ENCODE assay signal across 2 cellular contexts in the genomic region with DNA sequence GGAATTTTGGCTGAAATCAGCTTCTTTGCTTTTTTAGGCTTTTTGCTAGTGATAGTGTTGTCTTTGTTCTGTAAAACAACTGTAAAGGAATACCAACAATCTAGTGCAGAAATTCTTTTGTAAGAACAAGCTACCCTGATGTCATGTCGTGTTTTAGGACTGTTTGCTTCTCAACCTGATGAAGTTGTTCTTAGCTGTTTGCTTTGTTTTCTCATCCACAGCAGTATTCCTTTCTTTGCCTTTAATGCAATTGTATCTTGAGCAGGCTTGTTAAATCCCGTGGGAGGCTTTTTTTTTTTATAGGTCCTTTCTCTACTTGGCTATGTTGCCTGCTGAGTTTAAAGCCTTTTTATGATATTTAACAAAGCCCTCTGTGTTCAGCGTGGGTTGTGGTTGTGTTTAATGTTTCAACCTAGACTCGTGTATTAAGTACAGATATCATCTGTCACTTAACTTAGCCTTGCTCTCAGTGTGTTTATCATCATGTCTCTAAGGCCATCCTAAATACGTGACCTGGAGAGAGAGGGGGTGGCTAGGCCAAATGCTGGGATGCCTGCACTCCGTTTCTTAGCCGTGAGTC.
TF ChIP-seq lines count a peak whose summit lies in the region.

No MANE protein-coding gene starts in this region.

TF ChIP-seq in HEK293, 187 proteins besides CTCF, POLR2A, EP300 and RAD21 (continues in another document):
- TF ChIP-seq ZNF341 (tag by site-specific recombination; IDR thresholded peaks at IDR 0.05; ENCODE audit: low read depth) (0 out of 2 replicates have a peak, but pooled peaks have one; percentile 10), SP3 (tag by site-specific recombination; IDR thresholded peaks at IDR 0.05) (no peak), ZNF292 (tag by site-specific recombination; IDR thresholded peaks at IDR 0.05; ENCODE audit: borderline replicate concordance, low read depth) (no peak), ZBTB8A (tag by site-specific recombination; IDR thresholded peaks at IDR 0.05) (peak; percentile 40; the same call in 1 of the 2 replicates), ZNF10 (tag by site-specific recombination; IDR thresholded peaks at IDR 0.05) (no peak), FEZF1 (tag by site-specific recombination; IDR thresholded peaks at IDR 0.05) (peak; percentile 73), ZNF423 (tag by site-specific recombination; IDR thresholded peaks at IDR 0.05) (peak; percentile 76; the same call in 1 of the 2 replicates), ZNF621 (tag by site-specific recombination; IDR thresholded peaks at IDR 0.05) (no peak), ZSCAN23 (tag by site-specific recombination; IDR thresholded peaks at IDR 0.05) (no peak), ZNF37A (tag by site-specific recombination; IDR thresholded peaks at IDR 0.05) (no peak), GLI4 (tag by site-specific recombination; IDR thresholded peaks at IDR 0.05) (no peak), RBAK (tag by site-specific recombination; IDR thresholded peaks at IDR 0.05) (no peak), ZBTB7A (tag by site-specific recombination; IDR thresholded peaks at IDR 0.05; ENCODE audit: low read depth) (no peak), ZNF2 (tag by site-specific recombination; IDR thresholded peaks at IDR 0.05) (no peak), GLIS1 (tag by site-specific recombination; IDR thresholded peaks at IDR 0.05) (no peak), KLF1 (tag by site-specific recombination; IDR thresholded peaks at IDR 0.05) (no peak), KLF7 (tag by site-specific recombination; IDR thresholded peaks at IDR 0.05; ENCODE audit: borderline replicate concordance) (no peak), ZFHX2 (tag by site-specific recombination; conservative IDR thresholded peaks at IDR 0.05) (peak; percentile 92), ZNF433 (tag by site-specific recombination; IDR thresholded peaks at IDR 0.05; ENCODE audit: low read depth) (no peak)
- TF ChIP-seq, protein P1, sequence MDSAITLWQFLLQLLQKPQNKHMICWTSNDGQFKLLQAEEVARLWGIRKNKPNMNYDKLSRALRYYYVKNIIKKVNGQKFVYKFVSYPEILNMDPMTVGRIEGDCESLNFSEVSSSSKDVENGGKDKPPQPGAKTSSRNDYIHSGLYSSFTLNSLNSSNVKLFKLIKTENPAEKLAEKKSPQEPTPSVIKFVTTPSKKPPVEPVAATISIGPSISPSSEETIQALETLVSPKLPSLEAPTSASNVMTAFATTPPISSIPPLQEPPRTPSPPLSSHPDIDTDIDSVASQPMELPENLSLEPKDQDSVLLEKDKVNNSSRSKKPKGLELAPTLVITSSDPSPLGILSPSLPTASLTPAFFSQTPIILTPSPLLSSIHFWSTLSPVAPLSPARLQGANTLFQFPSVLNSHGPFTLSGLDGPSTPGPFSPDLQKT (IDR thresholded peaks at IDR 0.05; ENCODE audit: borderline replicate concordance, low read depth, low read length), result no peak
- TF ChIP-seq, protein P2, sequence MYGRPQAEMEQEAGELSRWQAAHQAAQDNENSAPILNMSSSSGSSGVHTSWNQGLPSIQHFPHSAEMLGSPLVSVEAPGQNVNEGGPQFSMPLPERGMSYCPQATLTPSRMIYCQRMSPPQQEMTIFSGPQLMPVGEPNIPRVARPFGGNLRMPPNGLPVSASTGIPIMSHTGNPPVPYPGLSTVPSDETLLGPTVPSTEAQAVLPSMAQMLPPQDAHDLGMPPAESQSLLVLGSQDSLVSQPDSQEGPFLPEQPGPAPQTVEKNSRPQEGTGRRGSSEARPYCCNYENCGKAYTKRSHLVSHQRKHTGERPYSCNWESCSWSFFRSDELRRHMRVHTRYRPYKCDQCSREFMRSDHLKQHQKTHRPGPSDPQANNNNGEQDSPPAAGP (tag by site-specific recombination; IDR thresholded peaks at IDR 0.05), result no peak
- TF ChIP-seq, protein P3, sequence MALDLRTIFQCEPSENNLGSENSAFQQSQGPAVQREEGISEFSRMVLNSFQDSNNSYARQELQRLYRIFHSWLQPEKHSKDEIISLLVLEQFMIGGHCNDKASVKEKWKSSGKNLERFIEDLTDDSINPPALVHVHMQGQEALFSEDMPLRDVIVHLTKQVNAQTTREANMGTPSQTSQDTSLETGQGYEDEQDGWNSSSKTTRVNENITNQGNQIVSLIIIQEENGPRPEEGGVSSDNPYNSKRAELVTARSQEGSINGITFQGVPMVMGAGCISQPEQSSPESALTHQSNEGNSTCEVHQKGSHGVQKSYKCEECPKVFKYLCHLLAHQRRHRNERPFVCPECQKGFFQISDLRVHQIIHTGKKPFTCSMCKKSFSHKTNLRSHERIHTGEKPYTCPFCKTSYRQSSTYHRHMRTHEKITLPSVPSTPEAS (tag by site-specific recombination; IDR thresholded peaks at IDR 0.05), result no peak
- TF ChIP-seq, protein P4, sequence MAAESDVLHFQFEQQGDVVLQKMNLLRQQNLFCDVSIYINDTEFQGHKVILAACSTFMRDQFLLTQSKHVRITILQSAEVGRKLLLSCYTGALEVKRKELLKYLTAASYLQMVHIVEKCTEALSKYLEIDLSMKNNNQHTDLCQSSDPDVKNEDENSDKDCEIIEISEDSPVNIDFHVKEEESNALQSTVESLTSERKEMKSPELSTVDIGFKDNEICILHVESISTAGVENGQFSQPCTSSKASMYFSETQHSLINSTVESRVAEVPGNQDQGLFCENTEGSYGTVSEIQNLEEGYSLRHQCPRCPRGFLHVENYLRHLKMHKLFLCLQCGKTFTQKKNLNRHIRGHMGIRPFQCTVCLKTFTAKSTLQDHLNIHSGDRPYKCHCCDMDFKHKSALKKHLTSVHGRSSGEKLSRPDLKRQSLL (tag by site-specific recombination; IDR thresholded peaks at IDR 0.05), result no peak
- TF ChIP-seq, protein P5, sequence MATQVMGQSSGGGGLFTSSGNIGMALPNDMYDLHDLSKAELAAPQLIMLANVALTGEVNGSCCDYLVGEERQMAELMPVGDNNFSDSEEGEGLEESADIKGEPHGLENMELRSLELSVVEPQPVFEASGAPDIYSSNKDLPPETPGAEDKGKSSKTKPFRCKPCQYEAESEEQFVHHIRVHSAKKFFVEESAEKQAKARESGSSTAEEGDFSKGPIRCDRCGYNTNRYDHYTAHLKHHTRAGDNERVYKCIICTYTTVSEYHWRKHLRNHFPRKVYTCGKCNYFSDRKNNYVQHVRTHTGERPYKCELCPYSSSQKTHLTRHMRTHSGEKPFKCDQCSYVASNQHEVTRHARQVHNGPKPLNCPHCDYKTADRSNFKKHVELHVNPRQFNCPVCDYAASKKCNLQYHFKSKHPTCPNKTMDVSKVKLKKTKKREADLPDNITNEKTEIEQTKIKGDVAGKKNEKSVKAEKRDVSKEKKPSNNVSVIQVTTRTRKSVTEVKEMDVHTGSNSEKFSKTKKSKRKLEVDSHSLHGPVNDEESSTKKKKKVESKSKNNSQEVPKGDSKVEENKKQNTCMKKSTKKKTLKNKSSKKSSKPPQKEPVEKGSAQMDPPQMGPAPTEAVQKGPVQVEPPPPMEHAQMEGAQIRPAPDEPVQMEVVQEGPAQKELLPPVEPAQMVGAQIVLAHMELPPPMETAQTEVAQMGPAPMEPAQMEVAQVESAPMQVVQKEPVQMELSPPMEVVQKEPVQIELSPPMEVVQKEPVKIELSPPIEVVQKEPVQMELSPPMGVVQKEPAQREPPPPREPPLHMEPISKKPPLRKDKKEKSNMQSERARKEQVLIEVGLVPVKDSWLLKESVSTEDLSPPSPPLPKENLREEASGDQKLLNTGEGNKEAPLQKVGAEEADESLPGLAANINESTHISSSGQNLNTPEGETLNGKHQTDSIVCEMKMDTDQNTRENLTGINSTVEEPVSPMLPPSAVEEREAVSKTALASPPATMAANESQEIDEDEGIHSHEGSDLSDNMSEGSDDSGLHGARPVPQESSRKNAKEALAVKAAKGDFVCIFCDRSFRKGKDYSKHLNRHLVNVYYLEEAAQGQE (tag by site-specific recombination; IDR thresholded peaks at IDR 0.05), result no peak

TF ChIP-seq in H1, 55 proteins besides CTCF, POLR2A, EP300 and RAD21:
- TF ChIP-seq TEAD4 (IDR thresholded peaks at IDR 0.05; ENCODE audit: low read depth, low read length) (no peak), CREB1 (IDR thresholded peaks at IDR 0.05) (no peak), EZH2 (IDR thresholded peaks at IDR 0.05; ENCODE audit: low read depth, low read length, severe bottlenecking) (no peak), ZNF274 (IDR thresholded peaks at IDR 0.05; ENCODE audit: borderline replicate concordance, extremely low read depth, low read length) (no peak), CBX5 (IDR thresholded peaks at IDR 0.05; ENCODE audit: low read depth, low read length) (no peak), RFX5 (IDR thresholded peaks at IDR 0.05; ENCODE audit: borderline replicate concordance, low read depth, low read length) (no peak), ASH2L (IDR thresholded peaks at IDR 0.05; ENCODE audit: low read length) (no peak), POLR2AphosphoS5 (IDR thresholded peaks at IDR 0.05; ENCODE audit: low read depth, low read length) (no peak), PHF8 (conservative IDR thresholded peaks at IDR 0.05; ENCODE audit: low read depth, low read length) (no peak), CEBPB (IDR thresholded peaks at IDR 0.05; ENCODE audit: low read depth, low read length) (no peak), GABPA (IDR thresholded peaks at IDR 0.05; ENCODE audit: borderline replicate concordance, insufficient read depth, low read length) (no peak), TAF7 (optimal IDR thresholded peaks at IDR 0.05; ENCODE audit: borderline replicate concordance, low read depth, low read length) (no peak), SIN3A (conservative IDR thresholded peaks at IDR 0.05 in 1 of 2, IDR thresholded peaks at IDR 0.05 in 1 of 2; ENCODE audit: low read depth in 1 of 2, low read length in 2 of 2) (no peak), HDAC2 (IDR thresholded peaks at IDR 0.05; ENCODE audit: borderline replicate concordance in 1 of 2, low read depth in 2 of 2, low read length in 2 of 2) (no peak), BCL11A (IDR thresholded peaks at IDR 0.05; ENCODE audit: low read depth in 2 of 2, low read length in 2 of 2) (no peak), TBP (IDR thresholded peaks at IDR 0.05; ENCODE audit: low read depth, low read length) (no peak), RBBP5 (IDR thresholded peaks at IDR 0.05; ENCODE audit: borderline replicate concordance, low read depth, low read length) (no peak)
- TF ChIP-seq, protein P6, sequence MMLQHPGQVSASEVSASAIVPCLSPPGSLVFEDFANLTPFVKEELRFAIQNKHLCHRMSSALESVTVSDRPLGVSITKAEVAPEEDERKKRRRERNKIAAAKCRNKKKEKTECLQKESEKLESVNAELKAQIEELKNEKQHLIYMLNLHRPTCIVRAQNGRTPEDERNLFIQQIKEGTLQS (IDR thresholded peaks at IDR 0.05; ENCODE audit: insufficient read depth, low read depth, low read length), result no peak
